In the genomic region with DNA sequence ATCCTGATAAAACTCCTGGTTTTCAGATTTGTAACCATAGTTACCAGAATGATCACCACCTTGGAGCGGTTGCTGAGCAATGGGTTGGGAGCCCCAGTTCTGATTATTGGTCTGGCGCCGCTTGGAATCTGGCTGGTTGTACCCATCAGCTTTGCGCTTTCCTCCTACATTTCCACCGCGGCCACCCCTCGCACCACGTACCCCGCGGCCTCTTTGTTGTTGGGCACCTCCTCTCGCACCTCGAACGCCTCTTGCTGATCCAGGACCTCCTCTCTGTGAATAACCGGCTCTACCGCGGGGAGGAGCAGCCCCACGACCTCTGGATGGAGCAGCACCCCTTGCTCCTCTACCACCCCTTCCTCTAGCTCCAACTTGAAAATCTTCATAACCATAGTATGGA, we compare ENCODE assay signal across 1 cellular context.
TF ChIP-seq lines count a peak whose summit lies in the region.

No MANE protein-coding gene starts in this region.

TF ChIP-seq in GM12878, 131 proteins besides CTCF, POLR2A, EP300 and RAD21:
- TF ChIP-seq YY1 (IDR thresholded peaks at IDR 0.05; ENCODE audit: low read depth, low read length) (no peak), POLR2AphosphoS5 (IDR thresholded peaks at IDR 0.05; ENCODE audit: low read length) (peak; percentile 49)
